In the genomic region with DNA sequence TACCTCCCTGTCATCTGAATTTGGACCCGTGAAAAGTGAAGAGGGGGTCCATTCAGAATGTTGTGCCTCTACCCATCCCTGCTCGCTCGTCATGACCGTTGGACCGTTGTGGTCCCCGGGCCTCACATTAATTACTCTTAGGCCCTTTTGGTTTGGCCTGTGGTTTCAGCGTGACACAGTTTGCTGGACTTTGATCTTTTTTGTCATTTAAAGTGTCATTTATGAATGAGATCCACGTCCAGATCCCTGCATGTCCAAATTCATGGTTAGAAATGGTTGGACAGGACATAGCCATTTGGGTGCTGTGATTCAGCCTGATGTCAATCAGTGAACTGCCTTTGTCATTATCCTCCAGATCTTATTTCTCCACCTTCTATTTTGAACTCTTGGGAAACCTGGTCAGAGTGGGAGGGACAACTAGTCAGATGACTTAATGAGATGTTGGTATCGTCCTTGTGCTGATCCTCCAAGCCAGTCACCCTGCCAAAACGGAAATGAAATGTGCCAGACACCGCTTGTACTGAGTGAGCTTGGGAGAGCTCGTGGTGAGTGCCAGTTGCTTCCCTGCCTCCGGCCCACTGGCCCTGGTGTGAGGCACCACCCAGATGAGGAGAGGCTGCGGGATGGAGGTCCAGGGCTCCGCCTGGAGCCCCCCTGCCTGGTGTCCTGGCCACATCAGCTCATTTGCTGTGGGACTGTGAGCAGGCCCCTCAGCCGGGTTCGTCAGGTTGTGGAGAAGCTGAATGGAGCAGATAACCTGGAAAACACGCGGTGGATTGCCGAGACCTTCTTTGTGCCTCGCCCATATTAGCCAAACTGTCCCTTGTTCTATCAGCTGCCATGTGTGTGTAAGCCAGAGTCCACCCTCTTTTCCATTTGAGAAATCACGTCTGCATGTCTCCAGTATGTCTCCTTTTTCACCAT, we compare ENCODE assay signal across 10 cellular contexts.
DNase-seq lines count a peak whose midpoint lies in the region; ATAC-seq and TF ChIP-seq lines count a peak whose summit lies in the region.
"Had no signal": no experiment of that assay in that cellular context is flagged by ENCODE, and none has a peak within 500 bp of the region (broad histone marks: within the 10 kb centered on the region; RNA-seq: fewer than 3 reads in every experiment).

No MANE protein-coding gene starts in this region.

- TF ChIP-seq CTCF in activated B cell treated with CpG ODN at 0.5 μM for 24 hours (IDR thresholded peaks at IDR 0.05), result no peak
- TF ChIP-seq CTCF in fibroblast of pulmonary artery (IDR thresholded peaks at IDR 0.05; ENCODE audit: low read length, missing control alignments), result no peak
- no peak for TF ChIP-seq CTCF in osteocyte (IDR thresholded peaks at IDR 0.05)
- TF ChIP-seq CTCF in OCI-LY7 (conservative IDR thresholded peaks at IDR 0.05; ENCODE audit: low read length), result no peak

- no peak overlapping the region for H3K4me2 ChIP-seq in OCI-LY7 (ENCODE audit: low read length)

- DNase-seq in H4 (ENCODE audit: low spot score), result peak; percentile 86
- no peak for DNase-seq in activated B cell treated with CpG ODN at 0.5 μM for 24 hours
- peak; percentile 26 for DNase-seq in fibroblast of pulmonary artery (ENCODE audit: low read depth)
- DNase-seq in osteocyte (ENCODE audit: extremely low spot score, unreplicated experiment), result peak; percentile 49
- no peak for DNase-seq in NCI-H226
- DNase-seq in COLO668 (lab: John Stamatoyannopoulos, UW; ENCODE audit: unreplicated experiment), result no peak
- DNase-seq in OCI-LY7 (ENCODE audit: low spot score), result no peak
- DNase-seq in SHP77 (lab: John Stamatoyannopoulos, UW), result no peak
- DNase-seq: NCI-H748 treated with DMSO at 0.1 percent for 48 hours had no signal

- H3K4me3 ChIP-seq in fibroblast of pulmonary artery (replicated peaks; ENCODE audit: low read depth, low read length) (no peak overlapping the region), OCI-LY7 (ENCODE audit: low read depth, low read length, poor library complexity, severe bottlenecking) (no peak overlapping the region)
- H3K4me3 ChIP-seq: cardiac muscle cell had no signal

- H3K4me1 Mint-ChIP-seq in activated B cell treated with CpG ODN at 0.5 μM for 24 hours (peaks cover 88% of the 10 kb centered on the region), osteocyte (ENCODE audit: unreplicated experiment) (peaks cover 64% of the 10 kb centered on the region)

- 0 out of 2 replicates have a peak, but pooled peaks cover 7% of the 10 kb centered on the region for H3K9me3 ChIP-seq in OCI-LY7 (ENCODE audit: low read length)

- H3K27me3 Mint-ChIP-seq in activated B cell treated with CpG ODN at 0.5 μM for 24 hours, result no peaks in the 10 kb centered on the region
- H3K27me3 Mint-ChIP-seq in osteocyte (ENCODE audit: unreplicated experiment), result no peaks in the 10 kb centered on the region

- BruUV-seq in OCI-LY7 (replicated peaks; lab: Mats Ljungman, UMichigan), result no TSS peak

- peaks cover 33% of the 10 kb centered on the region for H3K36me3 ChIP-seq in OCI-LY7 (ENCODE audit: insufficient read depth, low read length)
- H3K36me3 ChIP-seq: cardiac muscle cell had no signal

- ATAC-seq in activated B cell treated with CpG ODN at 0.5 μM for 24 hours (ENCODE audit: low read depth), result no peak

- no peaks in the 10 kb centered on the region for H4K20me1 ChIP-seq in OCI-LY7 (ENCODE audit: insufficient read depth, low read length)

- no peak overlapping the region for H2AFZ ChIP-seq in OCI-LY7 (ENCODE audit: low read length)

- H3K9me3 Mint-ChIP-seq in activated B cell treated with CpG ODN at 0.5 μM for 24 hours (peaks cover 6% of the 10 kb centered on the region), osteocyte (ENCODE audit: unreplicated experiment) (peaks cover 4% of the 10 kb centered on the region)

- POLR2A ChIA-PET in activated B cell treated with CpG ODN at 0.5 μM for 24 hours (lab: Charles Lee), result interaction anchor here (0.6 to 0.8 kb wide), 2 partner anchors 99 to 364 kb away, joined by 3 read pairs; partner anchors contain the start of gene INPP5D
- POLR2A ChIA-PET in OCI-LY7 (lab: Charles Lee), result interaction anchor here (0.8 to 1.1 kb wide), 3 partner anchors 14 to 67 kb away, joined by 3 to 5 read pairs (median 4); no protein-coding TSS in a partner anchor

- H3K27ac Mint-ChIP-seq in activated B cell treated with CpG ODN at 0.5 μM for 24 hours (peak overlapping the region; percentile 97), osteocyte (ENCODE audit: unreplicated experiment) (peak overlapping the region; percentile 59)

- H3K36me3 Mint-ChIP-seq in activated B cell treated with CpG ODN at 0.5 μM for 24 hours (ENCODE audit: low read depth), result peaks cover 47% of the 10 kb centered on the region
- H3K36me3 Mint-ChIP-seq in osteocyte (ENCODE audit: unreplicated experiment), result peaks cover 12% of the 10 kb centered on the region

- H3K4me3 Mint-ChIP-seq in activated B cell treated with CpG ODN at 0.5 μM for 24 hours (no peak overlapping the region), osteocyte (ENCODE audit: unreplicated experiment) (no peak overlapping the region)

- H3K79me2 ChIP-seq in OCI-LY7 (ENCODE audit: insufficient read depth, low read depth, low read length), result peaks cover 42% of the 10 kb centered on the region

- no peaks in the 10 kb centered on the region for H3K9me2 ChIP-seq in OCI-LY7 (ENCODE audit: insufficient read depth, low read length)

- intact Hi-C loops in activated B cell treated with CpG ODN at 0.5 μM for 24 hours (cut with micrococcal nuclease) (no loop called here), OCI-LY7 (cut with micrococcal nuclease; ENCODE audit: unreplicated experiment) (no loop called here)

- peaks cover 37% of the 10 kb centered on the region for H3K4me1 ChIP-seq in OCI-LY7 (ENCODE audit: insufficient read depth, low read length, poor library complexity, severe bottlenecking)

- CTCF ChIA-PET in activated B cell treated with CpG ODN at 0.5 μM for 24 hours (lab: Charles Lee), result interaction anchor here (2.8 to 3.1 kb wide), 2 partner anchors 19 kb away, joined by 15 to 18 read pairs; no protein-coding TSS in a partner anchor
- CTCF ChIA-PET in OCI-LY7 (lab: Charles Lee; ENCODE audit: unreplicated experiment), result no interaction called here

- no peak overlapping the region for H3K27ac ChIP-seq in OCI-LY7 (ENCODE audit: low read depth, low read length, poor library complexity, severe bottlenecking)
- H3K27ac ChIP-seq: cardiac muscle cell had no signal

Comparison
In these comparisons a context has a peak if more than half of its experiments do, and no peak if none do; other contexts are left out.
1. DNase-seq: peak in H4 (single experiment), fibroblast of pulmonary artery (single experiment) and osteocyte (single experiment); none in activated B cell treated with CpG ODN at 0.5 μM for 24 hours (single experiment), NCI-H226 (single experiment), COLO668 (single experiment), OCI-LY7 (single experiment) and SHP77 (0 of 2).